In genomic region chrX:109959356-109959871, GRCh38 we compare ENCODE assay signal across 22 cellular contexts.
DNase-seq lines count a peak whose midpoint lies in the region; ATAC-seq lines count a peak whose summit lies in the region.
"Had no signal": no experiment of that assay in that cellular context is flagged by ENCODE, and none has a peak within 500 bp of the region (broad histone marks: within the 10 kb centered on the region; RNA-seq: fewer than 3 reads in every experiment).

No MANE protein-coding gene starts in this region.

- H3K9me3 Mint-ChIP-seq in effector memory CD8-positive, alpha-beta T cell = no peaks in the 10 kb centered on the region
- H3K9me3 Mint-ChIP-seq: activated CD4-positive, alpha-beta memory T cell treated with anti-CD3 and anti-CD28 coated beads, Interleukin-2, amount 10 ng/mL, durations not matched to agents 7 days and 5 days; activated naive CD8-positive, alpha-beta T cell treated with anti-CD3 and anti-CD28 coated beads, Interleukin-2, amount 10 ng/mL, durations not matched to agents 7 days and 5 days; activated T-cell treated with anti-CD3 and anti-CD28 coated beads, Interleukin-2, amount 50 U/mL, for 72 hours; neural progenitor cell; stimulated activated memory B cell treated with anti-CD40 and anti-IgM and Interleukin-4, amounts not matched to agents 10 μg/mL and 1 μg/mL and 100 μg/mL, for 72 hours had no signal

- in situ Hi-C loops in KBM-7 (cut with MboI; ENCODE audit: low pct_unique_long_range_greater_than_20kb, low sequenced_read_pairs) = no loop called here

- no peaks in the 10 kb centered on the region for H3K36me3 Mint-ChIP-seq in effector memory CD8-positive, alpha-beta T cell (ENCODE audit: insufficient read depth)
- H3K36me3 Mint-ChIP-seq: activated naive CD8-positive, alpha-beta T cell treated with anti-CD3 and anti-CD28 coated beads, Interleukin-2, amount 10 ng/mL, durations not matched to agents 7 days and 5 days; CD14-positive monocyte; neural progenitor cell; stimulated activated memory B cell treated with anti-CD40 and anti-IgM and Interleukin-4, amounts not matched to agents 10 μg/mL and 1 μg/mL and 100 μg/mL, for 72 hours had no signal

- peaks cover 11 to 17% of the 10 kb centered on the region in 2 donors for H3K4me1 Mint-ChIP-seq in effector memory CD8-positive, alpha-beta T cell (ENCODE audit: low read depth in 2 of 2)
- H3K4me1 Mint-ChIP-seq: neural progenitor cell had no signal

- no peaks in the 10 kb centered on the region for H3K27me3 Mint-ChIP-seq in effector memory CD8-positive, alpha-beta T cell
- H3K27me3 Mint-ChIP-seq: activated CD4-positive, alpha-beta memory T cell treated with anti-CD3 and anti-CD28 coated beads, Interleukin-2, amount 10 ng/mL, durations not matched to agents 7 days and 5 days; stimulated activated memory B cell treated with anti-CD40 and anti-IgM and Interleukin-4, amounts not matched to agents 10 μg/mL and 1 μg/mL and 100 μg/mL, for 72 hours had no signal

- peak overlapping the region in 1 of 2 donors; percentile 44 for H3K4me3 Mint-ChIP-seq in effector memory CD8-positive, alpha-beta T cell
- H3K4me3 Mint-ChIP-seq: activated CD4-positive, alpha-beta memory T cell treated with anti-CD3 and anti-CD28 coated beads, Interleukin-2, amount 10 ng/mL, durations not matched to agents 7 days and 5 days; activated naive CD8-positive, alpha-beta T cell treated with anti-CD3 and anti-CD28 coated beads, Interleukin-2, amount 10 ng/mL, durations not matched to agents 7 days and 5 days; activated T-cell treated with anti-CD3 and anti-CD28 coated beads, Interleukin-2, amount 50 U/mL, for 72 hours; CD14-positive monocyte; neural progenitor cell; stimulated activated memory B cell treated with anti-CD40 and anti-IgM and Interleukin-4, amounts not matched to agents 10 μg/mL and 1 μg/mL and 100 μg/mL, for 72 hours had no signal

- DNase-seq in EH (ENCODE audit: low read depth) (peak; percentile 8), KBM-7 (peak; percentile 38), RKO (ENCODE audit: low spot score) (peak; percentile 5), NCI-H1436 treated with DMSO at 0.1 percent for 48 hours (lab: John Stamatoyannopoulos, UW) (no peak), retina (no peak)
- no peak for DNase-seq in effector memory CD8-positive, alpha-beta T cell
- DNase-seq in activated CD8-positive, alpha-beta memory T cell treated with anti-CD3 and anti-CD28 coated beads, Interleukin-2, amount 50 U/mL, for 48 hours = no peak
- DNase-seq: activated CD4-positive, alpha-beta memory T cell treated with anti-CD3 and anti-CD28 coated beads, Interleukin-2, amount 10 ng/mL, durations not matched to agents 7 days and 5 days; activated naive CD8-positive, alpha-beta T cell treated with anti-CD3 and anti-CD28 coated beads, Interleukin-2, amount 10 ng/mL, durations not matched to agents 7 days and 5 days; activated T-cell treated with anti-CD3 and anti-CD28 coated beads, Interleukin-2, amount 50 U/mL, for 72 hours; body of pancreas; cortex of kidney; foreskin keratinocyte; left cardiac atrium; NCI-H1092 treated with DMSO at 0.1 percent for 48 hours; NCI-H2107; NCI-H526 treated with DMSO at 0.1 percent for 48 hours; transverse colon had no signal

- peak overlapping the region; percentile 47 to 69 for H3K27ac Mint-ChIP-seq in effector memory CD8-positive, alpha-beta T cell
- H3K27ac Mint-ChIP-seq: activated CD4-positive, alpha-beta memory T cell treated with anti-CD3 and anti-CD28 coated beads, Interleukin-2, amount 10 ng/mL, durations not matched to agents 7 days and 5 days; activated naive CD8-positive, alpha-beta T cell treated with anti-CD3 and anti-CD28 coated beads, Interleukin-2, amount 10 ng/mL, durations not matched to agents 7 days and 5 days; CD14-positive monocyte; stimulated activated memory B cell treated with anti-CD40 and anti-IgM and Interleukin-4, amounts not matched to agents 10 μg/mL and 1 μg/mL and 100 μg/mL, for 72 hours had no signal

- peak; percentile 60 for ATAC-seq in effector memory CD8-positive, alpha-beta T cell (replicated peaks)
- ATAC-seq in GM21528 (IDR thresholded peaks at IDR 0.05; ENCODE audit: low FRiP score, unreplicated experiment) = no peak
- ATAC-seq: activated T-cell treated with anti-CD3 and anti-CD28 coated beads, Interleukin-2, amount 50 U/mL, for 72 hours; body of pancreas; foreskin keratinocyte; left cardiac atrium; stimulated activated memory B cell treated with anti-CD40 and anti-IgM and Interleukin-4, amounts not matched to agents 10 μg/mL and 1 μg/mL and 100 μg/mL, for 72 hours had no signal

Comparison
In these comparisons a context has a peak if more than half of its experiments do, and no peak if none do; other contexts are left out.
1. DNase-seq: peak in EH (single experiment), KBM-7 (single experiment) and RKO (single experiment); none in effector memory CD8-positive, alpha-beta T cell (0 of 3), NCI-H1436 treated with DMSO at 0.1 percent for 48 hours (single experiment), activated CD8-positive, alpha-beta memory T cell treated with anti-CD3 and anti-CD28 coated beads, Interleukin-2, amount 50 U/mL, for 48 hours (single experiment) and retina (single experiment).